1 cellular context compared by ENCODE assay signal in the genomic region with DNA sequence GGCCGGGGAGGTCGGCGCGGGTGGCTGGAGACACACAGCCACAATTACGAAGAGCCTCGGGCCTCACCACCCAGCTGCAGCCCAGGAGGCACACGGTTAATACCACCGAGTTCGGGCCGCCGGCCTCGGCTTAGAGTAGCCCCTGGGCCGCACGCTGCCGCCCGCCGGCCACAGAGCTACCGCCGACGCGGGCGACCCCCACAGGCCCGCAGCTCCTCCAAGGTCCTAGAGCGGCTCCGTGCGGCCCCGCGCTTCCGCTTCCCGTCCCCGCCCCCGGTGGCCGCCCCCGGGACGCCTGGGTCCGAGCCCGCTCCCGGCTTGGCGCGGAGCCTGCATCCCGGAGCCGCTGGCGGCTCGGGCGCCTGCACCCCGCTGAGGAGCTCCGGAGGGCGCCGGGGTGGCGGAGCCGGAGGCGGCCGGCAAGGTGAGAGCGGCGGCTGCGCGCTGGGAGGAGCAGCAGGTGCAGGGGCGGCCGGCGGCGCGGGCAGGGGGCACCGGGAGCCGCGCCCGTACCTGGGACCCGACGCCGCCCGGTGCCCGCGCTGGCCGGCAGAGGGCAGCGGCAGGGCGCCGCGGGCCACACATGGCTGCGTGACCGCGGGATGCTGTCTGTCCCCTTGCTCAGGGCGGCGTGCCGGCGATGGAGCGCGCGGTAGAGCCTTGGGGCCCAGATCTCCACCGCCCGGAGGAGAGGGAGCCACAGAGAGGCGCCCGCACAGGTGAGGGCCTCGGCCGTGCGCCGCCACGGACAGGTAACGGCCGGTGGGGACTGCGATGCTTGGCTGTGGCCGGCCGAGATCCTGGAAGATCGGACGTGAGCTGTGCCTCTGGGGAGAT.
TF ChIP-seq lines count a peak whose summit lies in the region.

A gene (plus strand): TSS at position 266 of the 837 bp plus-strand sequence. CDS start 375 bp downstream, at position 641.

TF ChIP-seq in GM12878, 131 proteins besides CTCF, POLR2A, EP300 and RAD21 (continued from another document):
- TF ChIP-seq, protein P1, sequence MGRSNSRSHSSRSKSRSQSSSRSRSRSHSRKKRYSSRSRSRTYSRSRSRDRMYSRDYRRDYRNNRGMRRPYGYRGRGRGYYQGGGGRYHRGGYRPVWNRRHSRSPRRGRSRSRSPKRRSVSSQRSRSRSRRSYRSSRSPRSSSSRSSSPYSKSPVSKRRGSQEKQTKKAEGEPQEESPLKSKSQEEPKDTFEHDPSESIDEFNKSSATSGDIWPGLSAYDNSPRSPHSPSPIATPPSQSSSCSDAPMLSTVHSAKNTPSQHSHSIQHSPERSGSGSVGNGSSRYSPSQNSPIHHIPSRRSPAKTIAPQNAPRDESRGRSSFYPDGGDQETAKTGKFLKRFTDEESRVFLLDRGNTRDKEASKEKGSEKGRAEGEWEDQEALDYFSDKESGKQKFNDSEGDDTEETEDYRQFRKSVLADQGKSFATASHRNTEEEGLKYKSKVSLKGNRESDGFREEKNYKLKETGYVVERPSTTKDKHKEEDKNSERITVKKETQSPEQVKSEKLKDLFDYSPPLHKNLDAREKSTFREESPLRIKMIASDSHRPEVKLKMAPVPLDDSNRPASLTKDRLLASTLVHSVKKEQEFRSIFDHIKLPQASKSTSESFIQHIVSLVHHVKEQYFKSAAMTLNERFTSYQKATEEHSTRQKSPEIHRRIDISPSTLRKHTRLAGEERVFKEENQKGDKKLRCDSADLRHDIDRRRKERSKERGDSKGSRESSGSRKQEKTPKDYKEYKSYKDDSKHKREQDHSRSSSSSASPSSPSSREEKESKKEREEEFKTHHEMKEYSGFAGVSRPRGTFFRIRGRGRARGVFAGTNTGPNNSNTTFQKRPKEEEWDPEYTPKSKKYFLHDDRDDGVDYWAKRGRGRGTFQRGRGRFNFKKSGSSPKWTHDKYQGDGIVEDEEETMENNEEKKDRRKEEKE (IDR thresholded peaks at IDR 0.05), result 0 out of 2 replicates have a peak, but pooled peaks have one; percentile 45
- peak; percentile 51 for TF ChIP-seq HDAC6 (IDR thresholded peaks at IDR 0.05; ENCODE audit: unreplicated experiment)
- peak in 1 of 2 experiments; percentile 28; a peak in 1 of 4 replicates for TF ChIP-seq SRF (IDR thresholded peaks at IDR 0.05; ENCODE audit: low read depth in 2 of 2, low read length in 2 of 2)
- TF ChIP-seq, protein P2, sequence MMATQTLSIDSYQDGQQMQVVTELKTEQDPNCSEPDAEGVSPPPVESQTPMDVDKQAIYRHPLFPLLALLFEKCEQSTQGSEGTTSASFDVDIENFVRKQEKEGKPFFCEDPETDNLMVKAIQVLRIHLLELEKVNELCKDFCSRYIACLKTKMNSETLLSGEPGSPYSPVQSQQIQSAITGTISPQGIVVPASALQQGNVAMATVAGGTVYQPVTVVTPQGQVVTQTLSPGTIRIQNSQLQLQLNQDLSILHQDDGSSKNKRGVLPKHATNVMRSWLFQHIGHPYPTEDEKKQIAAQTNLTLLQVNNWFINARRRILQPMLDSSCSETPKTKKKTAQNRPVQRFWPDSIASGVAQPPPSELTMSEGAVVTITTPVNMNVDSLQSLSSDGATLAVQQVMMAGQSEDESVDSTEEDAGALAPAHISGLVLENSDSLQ (IDR thresholded peaks at IDR 0.05), result 0 out of 2 replicates have a peak, but pooled peaks have one; percentile 5
- peak; percentile 98 for TF ChIP-seq GATAD2B (conservative IDR thresholded peaks at IDR 0.05; ENCODE audit: low read depth)
- TF ChIP-seq ZNF384 (IDR thresholded peaks at IDR 0.05; ENCODE audit: borderline replicate concordance, low read depth, low read length), result no peak
- TF ChIP-seq FOS (IDR thresholded peaks at IDR 0.05; ENCODE audit: borderline replicate concordance, extremely low read depth, insufficient read length), result no peak
- 0 out of 2 replicates have a peak, but pooled peaks have one; percentile 18 for TF ChIP-seq YY1 (IDR thresholded peaks at IDR 0.05; ENCODE audit: low read depth, low read length)
- 0 out of 2 replicates have a peak, but pooled peaks have one; percentile 31 for TF ChIP-seq CHD2 (IDR thresholded peaks at IDR 0.05; ENCODE audit: borderline replicate concordance, low read depth, low read length)
- 0 out of 2 replicates have a peak, but pooled peaks have one; percentile 80 for TF ChIP-seq SMARCA5 (IDR thresholded peaks at IDR 0.05)
- peak; percentile 25 for TF ChIP-seq KLF5 (IDR thresholded peaks at IDR 0.05; ENCODE audit: partially characterized antibody)
- TF ChIP-seq, protein P3, sequence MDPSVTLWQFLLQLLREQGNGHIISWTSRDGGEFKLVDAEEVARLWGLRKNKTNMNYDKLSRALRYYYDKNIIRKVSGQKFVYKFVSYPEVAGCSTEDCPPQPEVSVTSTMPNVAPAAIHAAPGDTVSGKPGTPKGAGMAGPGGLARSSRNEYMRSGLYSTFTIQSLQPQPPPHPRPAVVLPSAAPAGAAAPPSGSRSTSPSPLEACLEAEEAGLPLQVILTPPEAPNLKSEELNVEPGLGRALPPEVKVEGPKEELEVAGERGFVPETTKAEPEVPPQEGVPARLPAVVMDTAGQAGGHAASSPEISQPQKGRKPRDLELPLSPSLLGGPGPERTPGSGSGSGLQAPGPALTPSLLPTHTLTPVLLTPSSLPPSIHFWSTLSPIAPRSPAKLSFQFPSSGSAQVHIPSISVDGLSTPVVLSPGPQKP (IDR thresholded peaks at IDR 0.05; ENCODE audit: low read depth, low read length), result peak; percentile 73
TF ChIP-seq in GM12878: peak in this region for 45.
